ENCODE assay signal across 11 cellular contexts in genomic region chr3:50268703-50269451, GRCh38. TPM values are rescaled to one million over a fixed set of nuclear protein-coding genes. Genes with fewer than 3 reads are reported as not detected.
A peak's percentile ranks its signal among the peaks of the same experiment; 100 is the strongest.
DNase-seq lines count a peak whose midpoint lies in the region; TF ChIP-seq lines count a peak whose summit lies in the region.
"Had no signal": no experiment of that assay in that cellular context is flagged by ENCODE, and none has a peak within 500 bp of the region (broad histone marks: within the 10 kb centered on the region; RNA-seq: fewer than 3 reads in every experiment).

TSS of gene SEMA3B (plus strand) at chr3:50269147. CDS start at chr3:50269241, 94 bp downstream.

- H3K9me3 ChIP-seq in fibroblast of lung (ENCODE audit: control insufficient read depth, insufficient read depth, low read depth, low read length), result no peaks in the 10 kb centered on the region

- peaks cover 63% of the 10 kb centered on the region for H3K4me1 ChIP-seq in fibroblast of lung (ENCODE audit: control insufficient read depth, extremely low read depth, insufficient read depth, low read length)

- no peaks in the 10 kb centered on the region for H3K27me3 ChIP-seq in fibroblast of lung (ENCODE audit: control insufficient read depth, insufficient read depth, low read length)

- DNase-seq in AG08395 (ENCODE audit: low spot score), result peak; percentile 69
- DNase-seq in NCI-H69 (lab: John Stamatoyannopoulos, UW), result peak; percentile 42
- peak; percentile 29 to 71 for DNase-seq in fibroblast of lung (ENCODE audit: low read depth in 2 of 2)
- peak in 34 of 56 donors; percentile 21 to 76 (median 53) for DNase-seq in nucleus accumbens (lab: John Stamatoyannopoulos, UW)
- no peak for DNase-seq in COR-L47 (lab: John Stamatoyannopoulos, UW)
- DNase-seq in NCI-H1092 treated with DMSO at 0.1 percent for 48 hours (lab: John Stamatoyannopoulos, UW), result no peak
- DNase-seq in activated CD4-positive, CD25-positive, alpha-beta regulatory T cell (lab: John Stamatoyannopoulos, UW), result no peak
- no peak for DNase-seq in activated naive CD4-positive, alpha-beta T cell treated with Interleukin-2 at 50 U/mL for 16 hours
- DNase-seq: activated T-cell treated with anti-CD3 and anti-CD28 coated beads for 4 hours, DND-41 had no signal

- peak within 1 kb of the TSS; percentile 46 to 64 (median 55) for H3K4me3 ChIP-seq in fibroblast of lung (replicated peaks in 1 of 4; ENCODE audit: control extremely low read depth in 1 of 4, insufficient read depth in 1 of 4, low read depth in 3 of 4, low read length in 4 of 4)

- no peak within 1 kb of the TSS for H3K9ac ChIP-seq in fibroblast of lung (ENCODE audit: insufficient read depth, low read length)

- no peaks in the 10 kb centered on the region for H3K36me3 ChIP-seq in fibroblast of lung (ENCODE audit: control insufficient read depth, insufficient read depth, low read length)

- H3K4me2 ChIP-seq in fibroblast of lung (ENCODE audit: extremely low read depth, insufficient read depth, low read length), result peak within 1 kb of the TSS; percentile 88

- H3K27ac ChIP-seq in fibroblast of lung (ENCODE audit: insufficient read depth, low read length), result peak within 1 kb of the TSS; percentile 14
- H3K27ac ChIP-seq: HL-60 had no signal

- no peaks in the 10 kb centered on the region for H4K20me1 ChIP-seq in fibroblast of lung (ENCODE audit: control insufficient read depth, extremely low read depth, insufficient read depth, low read length)

- H3K79me2 ChIP-seq in fibroblast of lung (ENCODE audit: control insufficient read depth, insufficient read depth, low read length), result no peaks in the 10 kb centered on the region

- no peak for TF ChIP-seq CTCF in fibroblast of lung (conservative IDR thresholded peaks at IDR 0.05 in 1 of 2, IDR thresholded peaks at IDR 0.05 in 1 of 2; ENCODE audit: low read depth in 1 of 2, low read length in 2 of 2)

- H2AFZ ChIP-seq in fibroblast of lung (ENCODE audit: low read length), result no peak within 1 kb of the TSS

RNA-seq across cellular contexts. Expression of gene SEMA3B, which starts in this region (rescaled TPM):
- 51.6 and 85.2 TPM in 2 replicates for total RNA-seq in fibroblast of lung
- polyA plus RNA-seq in fibroblast of lung, result 17.6 and 23.5 TPM in 2 replicates
- polyA plus RNA-seq in fibroblast of lung (2012), result 26.0 and 32.8 TPM in 2 replicates
- 6.7 and 14.3 TPM in 2 replicates for polyA minus RNA-seq in fibroblast of lung (ENCODE audit: low replicate concordance)

Comparison
In these comparisons a context has a peak if more than half of its experiments do, and no peak if none do; other contexts are left out.
1. DNase-seq: peak in AG08395 (single experiment), NCI-H69 (single experiment), fibroblast of lung (2 of 2) and nucleus accumbens (34 of 56); none in COR-L47 (single experiment), NCI-H1092 treated with DMSO at 0.1 percent for 48 hours (single experiment), activated CD4-positive, CD25-positive, alpha-beta regulatory T cell (0 of 4) and activated naive CD4-positive, alpha-beta T cell treated with Interleukin-2 at 50 U/mL for 16 hours (single experiment).